Comparison of ENCODE assay signal across 10 cellular contexts in genomic region chr3:33887478-33887877, GRCh38.
"Had no signal": no experiment of that assay in that cellular context is flagged by ENCODE, and none has a peak within 500 bp of the region (broad histone marks: within the 10 kb centered on the region; RNA-seq: fewer than 3 reads in every experiment).

No MANE protein-coding gene starts in this region.

- H3K9ac ChIP-seq: KMS-11 had no signal

- DNase-seq: H9, HCEC 1CT, IMR-90, KBM-7 had no signal

- H3K4me3 Mint-ChIP-seq: GM23338, H9 had no signal

- FAIRE-seq: H1, H54, HepG2 had no signal

- H3K4me3 ChIP-seq: GM23338 had no signal

- H3K27ac Mint-ChIP-seq: GM23338, H9 had no signal

- ATAC-seq: GM23338, HepG2 had no signal

- H3K27ac ChIP-seq: HL-60, KMS-11 had no signal

- H3K9me3 Mint-ChIP-seq: GM23338 had no signal

- H3K4me2 ChIP-seq: GM23338, KMS-11 had no signal
